ENCODE assay signal across 8 cellular contexts in the genomic region with DNA sequence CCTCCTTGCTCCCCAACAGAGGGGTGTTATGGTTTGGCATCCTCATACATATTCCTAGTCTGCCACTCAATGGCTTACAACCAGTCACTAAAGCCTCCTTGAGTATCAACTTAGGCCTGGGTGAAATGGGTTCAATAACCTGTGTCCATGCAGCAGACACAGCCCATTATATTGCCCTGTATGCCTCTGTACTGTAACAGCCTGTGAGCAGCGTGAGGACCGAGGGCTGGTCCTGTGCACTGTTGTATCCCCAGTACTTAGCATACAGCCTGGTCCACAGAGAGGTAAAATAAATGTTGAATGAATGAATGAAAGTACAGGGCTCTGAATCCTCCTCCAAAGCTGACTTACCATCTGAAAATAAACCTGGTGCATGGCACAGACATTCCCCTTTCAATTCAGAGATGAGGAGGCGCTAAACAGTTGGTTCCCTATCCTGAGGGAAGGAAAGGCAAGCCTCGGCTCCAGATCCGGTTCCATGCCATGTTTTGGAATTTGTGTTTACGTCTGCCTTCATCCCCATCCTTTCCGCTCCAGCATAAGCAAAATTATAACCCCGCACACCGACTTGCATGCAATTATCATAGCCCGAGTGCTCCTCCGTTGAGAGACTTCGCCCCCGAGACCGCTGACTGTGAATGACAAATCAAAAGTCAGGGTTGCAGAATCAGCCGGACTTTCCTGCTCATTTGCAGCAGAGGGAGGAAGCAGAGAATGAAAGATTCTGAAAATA. TPM values are rescaled to one million over a fixed set of nuclear protein-coding genes. Genes with fewer than 3 reads are reported as not detected.
A peak's percentile ranks its signal among the peaks of the same experiment; 100 is the strongest.
DNase-seq lines count a peak whose midpoint lies in the region; ATAC-seq, FAIRE-seq and TF ChIP-seq lines count a peak whose summit lies in the region.

No MANE protein-coding gene starts in this region.

- no peak overlapping the region for H3K9ac ChIP-seq in kidney (ENCODE audit: low read length in 2 of 2)

- intact Hi-C loops in kidney (cut with DNase I) = no loop called here

- H3K36me3 Mint-ChIP-seq in stimulated activated naive B cell treated with anti-CD40 and anti-IgM and Interleukin-4, amounts not matched to agents 10 μg/mL and 1 μg/mL and 100 μg/mL, for 72 hours = no peaks in the 10 kb centered on the region

- peak overlapping the region; percentile 29 to 64 for H3K4me3 Mint-ChIP-seq in stimulated activated naive B cell treated with anti-CD40 and anti-IgM and Interleukin-4, amounts not matched to agents 10 μg/mL and 1 μg/mL and 100 μg/mL, for 72 hours

- DNase-seq in EH (ENCODE audit: low read depth) = peak; percentile 86
- peak; percentile 96 for DNase-seq in NCI-H2227 treated with DMSO at 0.1 percent for 48 hours (lab: John Stamatoyannopoulos, UW)
- DNase-seq in bronchial epithelial cell (ENCODE audit: low read depth) = peak; percentile 24
- no peak for DNase-seq in kidney
- no peak for DNase-seq in stimulated activated naive B cell treated with anti-CD40 and anti-IgM and Interleukin-4, amounts not matched to agents 10 μg/mL and 1 μg/mL and 100 μg/mL, for 72 hours
- DNase-seq in activated CD8-positive, alpha-beta memory T cell treated with anti-CD3 and anti-CD28 coated beads for 24 hours = no peak

- no peak overlapping the region for H3K27ac ChIP-seq in kidney (ENCODE audit: low read depth in 2 of 2, low read length in 2 of 2)

- peaks cover 26 to 45% of the 10 kb centered on the region in 2 donors for H3K27me3 Mint-ChIP-seq in stimulated activated naive B cell treated with anti-CD40 and anti-IgM and Interleukin-4, amounts not matched to agents 10 μg/mL and 1 μg/mL and 100 μg/mL, for 72 hours

- H3K9me3 ChIP-seq in kidney (ENCODE audit: control insufficient read depth in 1 of 2, low read length in 2 of 2) = no peaks in the 10 kb centered on the region

- H3K4me1 ChIP-seq in kidney (ENCODE audit: control insufficient read depth in 1 of 2, insufficient read depth in 1 of 2, low read depth in 1 of 2, low read length in 2 of 2) = no peaks in the 10 kb centered on the region

- H3K36me3 ChIP-seq in bronchial epithelial cell (ENCODE audit: control insufficient read depth, insufficient read depth, low read length) (no peaks in the 10 kb centered on the region), kidney (ENCODE audit: control insufficient read depth in 1 of 2, insufficient read depth in 2 of 2, low read length in 2 of 2) (no peaks in the 10 kb centered on the region)

- TF ChIP-seq CTCF in bronchial epithelial cell (IDR thresholded peaks at IDR 0.05; ENCODE audit: insufficient read depth, low read length, severe bottlenecking) = no peak
- TF ChIP-seq CTCF in kidney (IDR thresholded peaks at IDR 0.05; ENCODE audit: borderline replicate concordance, extremely low read depth, insufficient read depth) = no peak

- H3K9me3 Mint-ChIP-seq in stimulated activated naive B cell treated with anti-CD40 and anti-IgM and Interleukin-4, amounts not matched to agents 10 μg/mL and 1 μg/mL and 100 μg/mL, for 72 hours = no peaks in the 10 kb centered on the region

- no peak overlapping the region for H3K4me3 ChIP-seq in bronchial epithelial cell (ENCODE audit: low read depth, low read length)
- H3K4me3 ChIP-seq in kidney (ENCODE audit: low read length in 2 of 2) = peak overlapping the region; percentile 37 to 63

- no peak overlapping the region for H3K27ac Mint-ChIP-seq in stimulated activated naive B cell treated with anti-CD40 and anti-IgM and Interleukin-4, amounts not matched to agents 10 μg/mL and 1 μg/mL and 100 μg/mL, for 72 hours

- H3K4me1 Mint-ChIP-seq in stimulated activated naive B cell treated with anti-CD40 and anti-IgM and Interleukin-4, amounts not matched to agents 10 μg/mL and 1 μg/mL and 100 μg/mL, for 72 hours = peaks cover 6 to 21% of the 10 kb centered on the region in 2 donors

- FAIRE-seq in bronchial epithelial cell (lab: Jason Lieb, UNC) (no peak), kidney (lab: Jason Lieb, UNC) (no peak)

- no peaks in the 10 kb centered on the region for H3K27me3 ChIP-seq in bronchial epithelial cell (ENCODE audit: control insufficient read depth, insufficient read depth, low read length)

- no peak for ATAC-seq in stimulated activated naive B cell treated with anti-CD40 and anti-IgM and Interleukin-4, amounts not matched to agents 10 μg/mL and 1 μg/mL and 100 μg/mL, for 72 hours (replicated peaks)
- ATAC-seq in GM19463 (IDR thresholded peaks at IDR 0.05; ENCODE audit: unreplicated experiment) (no peak), HG03469 (IDR thresholded peaks at IDR 0.05; ENCODE audit: unreplicated experiment) (no peak)

RNA-seq across cellular contexts. Expression of a gene that starts 45.0 kb away (rescaled TPM):
- total RNA-seq in bronchial epithelial cell (1.9 and 2.1 TPM in 2 replicates), kidney (5.8 TPM)
- polyA plus RNA-seq in kidney (ENCODE audit: insufficient read depth, low read depth, low replicate concordance) = 2.9 TPM

Comparison
In these comparisons a context has a peak if more than half of its experiments do, and no peak if none do; other contexts are left out.
1. DNase-seq: peak in EH (single experiment), NCI-H2227 treated with DMSO at 0.1 percent for 48 hours (single experiment) and bronchial epithelial cell (single experiment); none in kidney (single experiment), stimulated activated naive B cell treated with anti-CD40 and anti-IgM and Interleukin-4, amounts not matched to agents 10 μg/mL and 1 μg/mL and 100 μg/mL, for 72 hours (single experiment) and activated CD8-positive, alpha-beta memory T cell treated with anti-CD3 and anti-CD28 coated beads for 24 hours (single experiment).